24 cellular contexts compared by ENCODE assay signal in genomic region chr2:84631985-84632384, GRCh38.
DNase-seq lines count a peak whose midpoint lies in the region; ATAC-seq and TF ChIP-seq lines count a peak whose summit lies in the region.
"Had no signal": no experiment of that assay in that cellular context is flagged by ENCODE, and none has a peak within 500 bp of the region (broad histone marks: within the 10 kb centered on the region; RNA-seq: fewer than 3 reads in every experiment).

No MANE protein-coding gene starts in this region.

- H3K4me3 ChIP-seq in liver (ENCODE audit: low read depth in 1 of 3, low read length in 3 of 3): no peak overlapping the region
- H3K4me3 ChIP-seq: GM23338, HAP-1, K562 had no signal

- H3K9me3 ChIP-seq in T-helper 17 cell (ENCODE audit: control insufficient read depth, low read length, poor library complexity, severe bottlenecking) (no peaks in the 10 kb centered on the region), liver (ENCODE audit: control insufficient read depth in 4 of 4, low read length in 3 of 4) (no peaks in the 10 kb centered on the region)
- H3K9me3 ChIP-seq: HAP-1, SK-N-SH had no signal

- peak overlapping the region; percentile 17 for H3K4me3 Mint-ChIP-seq in activated naive CD8-positive, alpha-beta T cell treated with anti-CD3 and anti-CD28 coated beads, Interleukin-2, amount 10 ng/mL, durations not matched to agents 7 days and 5 days
- no peak overlapping the region for H3K4me3 Mint-ChIP-seq in activated naive CD8-positive, alpha-beta T cell treated with anti-CD3 and anti-CD28 coated beads for 36 hours
- H3K4me3 Mint-ChIP-seq in T-helper 17 cell (no peak overlapping the region), progenitor cell of endocrine pancreas (ENCODE audit: low read depth) (no peak overlapping the region)
- H3K4me3 Mint-ChIP-seq: CD4-positive, CD25-positive, alpha-beta regulatory T cell; GM23338; HFFc6 had no signal

- no peaks in the 10 kb centered on the region for H3K9me3 Mint-ChIP-seq in activated naive CD8-positive, alpha-beta T cell treated with anti-CD3 and anti-CD28 coated beads, Interleukin-2, amount 10 ng/mL, durations not matched to agents 7 days and 5 days
- H3K9me3 Mint-ChIP-seq in activated naive CD8-positive, alpha-beta T cell treated with anti-CD3 and anti-CD28 coated beads for 36 hours: no peaks in the 10 kb centered on the region
- no peaks in the 10 kb centered on the region for H3K9me3 Mint-ChIP-seq in progenitor cell of endocrine pancreas (ENCODE audit: low read depth)
- H3K9me3 Mint-ChIP-seq: CD4-positive, CD25-positive, alpha-beta regulatory T cell; GM23338; HFFc6 had no signal

- peaks cover 1% of the 10 kb centered on the region for H3K27me3 Mint-ChIP-seq in activated naive CD8-positive, alpha-beta T cell treated with anti-CD3 and anti-CD28 coated beads, Interleukin-2, amount 10 ng/mL, durations not matched to agents 7 days and 5 days
- no peaks in the 10 kb centered on the region for H3K27me3 Mint-ChIP-seq in activated naive CD8-positive, alpha-beta T cell treated with anti-CD3 and anti-CD28 coated beads for 36 hours
- no peaks in the 10 kb centered on the region for H3K27me3 Mint-ChIP-seq in T-helper 17 cell
- H3K27me3 Mint-ChIP-seq in progenitor cell of endocrine pancreas: no peaks in the 10 kb centered on the region
- H3K27me3 Mint-ChIP-seq: CD4-positive, CD25-positive, alpha-beta regulatory T cell had no signal

- peak overlapping the region; percentile 59 for H3K27ac Mint-ChIP-seq in activated naive CD8-positive, alpha-beta T cell treated with anti-CD3 and anti-CD28 coated beads, Interleukin-2, amount 10 ng/mL, durations not matched to agents 7 days and 5 days
- no peak overlapping the region for H3K27ac Mint-ChIP-seq in activated naive CD8-positive, alpha-beta T cell treated with anti-CD3 and anti-CD28 coated beads for 36 hours
- H3K27ac Mint-ChIP-seq in T-helper 17 cell (peak overlapping the region; percentile 74), progenitor cell of endocrine pancreas (peak overlapping the region; percentile 69)
- H3K27ac Mint-ChIP-seq: GM23338, HFFc6 had no signal

- H3K27me3 ChIP-seq in liver (ENCODE audit: control insufficient read depth in 4 of 4, insufficient read depth in 4 of 4, low read length in 3 of 4): no peaks in the 10 kb centered on the region

- peaks cover 24% of the 10 kb centered on the region for H3K4me1 Mint-ChIP-seq in activated naive CD8-positive, alpha-beta T cell treated with anti-CD3 and anti-CD28 coated beads, Interleukin-2, amount 10 ng/mL, durations not matched to agents 7 days and 5 days
- H3K4me1 Mint-ChIP-seq in activated naive CD8-positive, alpha-beta T cell treated with anti-CD3 and anti-CD28 coated beads for 36 hours: peaks cover 29% of the 10 kb centered on the region
- H3K4me1 Mint-ChIP-seq in T-helper 17 cell (peaks cover 34% of the 10 kb centered on the region), progenitor cell of endocrine pancreas (ENCODE audit: low read depth) (peaks cover 10% of the 10 kb centered on the region)
- H3K4me1 Mint-ChIP-seq: GM23338 had no signal

- no peaks in the 10 kb centered on the region for H3K36me3 Mint-ChIP-seq in activated naive CD8-positive, alpha-beta T cell treated with anti-CD3 and anti-CD28 coated beads, Interleukin-2, amount 10 ng/mL, durations not matched to agents 7 days and 5 days
- H3K36me3 Mint-ChIP-seq in activated naive CD8-positive, alpha-beta T cell treated with anti-CD3 and anti-CD28 coated beads for 36 hours: no peaks in the 10 kb centered on the region
- H3K36me3 Mint-ChIP-seq in T-helper 17 cell (ENCODE audit: low read depth): no peaks in the 10 kb centered on the region
- H3K36me3 Mint-ChIP-seq in progenitor cell of endocrine pancreas (ENCODE audit: insufficient read depth): no peaks in the 10 kb centered on the region

- POLR2A ChIA-PET in activated naive CD8-positive, alpha-beta T cell treated with anti-CD3 and anti-CD28 coated beads, Interleukin-2, amount 10 ng/mL, durations not matched to agents 7 days and 5 days (lab: Charles Lee): interaction anchor here (1.3 kb wide), 1 partner anchor 18 kb away, joined by 3 read pairs; no protein-coding TSS in a partner anchor

- peaks cover 2 to 12% (median 10%) of the 10 kb centered on the region in 4 donors for H3K4me1 ChIP-seq in liver (ENCODE audit: control insufficient read depth in 4 of 4, insufficient read depth in 4 of 4, low read length in 3 of 4)
- H3K4me1 ChIP-seq: HAP-1 had no signal

- 28% methylated on average over 5 of the region's 5 CpGs for WGBS in liver

- no peak overlapping the region for H3K27ac ChIP-seq in liver (ENCODE audit: low read depth in 1 of 2, low read length in 2 of 2)

- peak; percentile 56 to 70 for TF ChIP-seq RAD21 in liver (IDR thresholded peaks at IDR 0.05)

- H3K36me3 ChIP-seq in liver (ENCODE audit: control insufficient read depth in 4 of 4, insufficient read depth in 3 of 4, low read depth in 1 of 4, low read length in 3 of 4): no peaks in the 10 kb centered on the region
- H3K36me3 ChIP-seq: HAP-1 had no signal

- DNase-seq in activated naive CD8-positive, alpha-beta T cell treated with anti-CD3 and anti-CD28 coated beads, Interleukin-2, amount 10 ng/mL, durations not matched to agents 7 days and 5 days: no peak
- DNase-seq in activated naive CD8-positive, alpha-beta T cell treated with anti-CD3 and anti-CD28 coated beads for 36 hours: no peak
- DNase-seq in T-helper 17 cell (no peak), progenitor cell of endocrine pancreas (ENCODE audit: low spot score, unreplicated experiment) (no peak), NCI-H748 (lab: John Stamatoyannopoulos, UW; ENCODE audit: unreplicated experiment) (no peak)
- DNase-seq: CD4-positive, CD25-positive, alpha-beta regulatory T cell; DMS153; HFFc6; Kasumi-1; NCI-H1092 treated with DMSO at 0.1 percent for 48 hours; NCI-H1436; NCI-H187; NCI-H2081 treated with DMSO at 0.1 percent for 48 hours; NCI-H2171; NCI-H226; NCI-H524; NCI-H774; SK-N-SH had no signal

- TF ChIP-seq CTCF in liver (IDR thresholded peaks at IDR 0.05; ENCODE audit: low read depth, low read length, missing input control) (no peak), progenitor cell of endocrine pancreas (IDR thresholded peaks at IDR 0.05; ENCODE audit: unreplicated experiment) (no peak)

- H3K9ac ChIP-seq in liver (ENCODE audit: low read depth in 1 of 2, low read length in 2 of 2): no peak overlapping the region
- H3K9ac ChIP-seq: SK-N-SH had no signal

- no peak for ATAC-seq in activated naive CD8-positive, alpha-beta T cell treated with anti-CD3 and anti-CD28 coated beads, Interleukin-2, amount 10 ng/mL, durations not matched to agents 7 days and 5 days (ENCODE audit: low read depth)
- ATAC-seq in T-helper 17 cell (no peak), GM19455 (IDR thresholded peaks at IDR 0.05; ENCODE audit: unreplicated experiment) (no peak), GM21786 (IDR thresholded peaks at IDR 0.05; ENCODE audit: unreplicated experiment) (no peak)
- ATAC-seq: GM23338, K562 had no signal

TF ChIP-seq in liver, 16 proteins besides CTCF, POLR2A, EP300 and RAD21 (continues in another document):
- no peak for TF ChIP-seq GABPA (IDR thresholded peaks at IDR 0.05 in 1 of 2, conservative IDR thresholded peaks at IDR 0.05 in 1 of 2)
- TF ChIP-seq HNF4A (conservative IDR thresholded peaks at IDR 0.05): peak; percentile 79 to 80
- peak; percentile 71 for TF ChIP-seq SP1 (IDR thresholded peaks at IDR 0.05)
- TF ChIP-seq JUND (IDR thresholded peaks at IDR 0.05): peak in 1 of 2 donors; percentile 53
- TF ChIP-seq, protein P1, sequence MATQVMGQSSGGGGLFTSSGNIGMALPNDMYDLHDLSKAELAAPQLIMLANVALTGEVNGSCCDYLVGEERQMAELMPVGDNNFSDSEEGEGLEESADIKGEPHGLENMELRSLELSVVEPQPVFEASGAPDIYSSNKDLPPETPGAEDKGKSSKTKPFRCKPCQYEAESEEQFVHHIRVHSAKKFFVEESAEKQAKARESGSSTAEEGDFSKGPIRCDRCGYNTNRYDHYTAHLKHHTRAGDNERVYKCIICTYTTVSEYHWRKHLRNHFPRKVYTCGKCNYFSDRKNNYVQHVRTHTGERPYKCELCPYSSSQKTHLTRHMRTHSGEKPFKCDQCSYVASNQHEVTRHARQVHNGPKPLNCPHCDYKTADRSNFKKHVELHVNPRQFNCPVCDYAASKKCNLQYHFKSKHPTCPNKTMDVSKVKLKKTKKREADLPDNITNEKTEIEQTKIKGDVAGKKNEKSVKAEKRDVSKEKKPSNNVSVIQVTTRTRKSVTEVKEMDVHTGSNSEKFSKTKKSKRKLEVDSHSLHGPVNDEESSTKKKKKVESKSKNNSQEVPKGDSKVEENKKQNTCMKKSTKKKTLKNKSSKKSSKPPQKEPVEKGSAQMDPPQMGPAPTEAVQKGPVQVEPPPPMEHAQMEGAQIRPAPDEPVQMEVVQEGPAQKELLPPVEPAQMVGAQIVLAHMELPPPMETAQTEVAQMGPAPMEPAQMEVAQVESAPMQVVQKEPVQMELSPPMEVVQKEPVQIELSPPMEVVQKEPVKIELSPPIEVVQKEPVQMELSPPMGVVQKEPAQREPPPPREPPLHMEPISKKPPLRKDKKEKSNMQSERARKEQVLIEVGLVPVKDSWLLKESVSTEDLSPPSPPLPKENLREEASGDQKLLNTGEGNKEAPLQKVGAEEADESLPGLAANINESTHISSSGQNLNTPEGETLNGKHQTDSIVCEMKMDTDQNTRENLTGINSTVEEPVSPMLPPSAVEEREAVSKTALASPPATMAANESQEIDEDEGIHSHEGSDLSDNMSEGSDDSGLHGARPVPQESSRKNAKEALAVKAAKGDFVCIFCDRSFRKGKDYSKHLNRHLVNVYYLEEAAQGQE (IDR thresholded peaks at IDR 0.05): peak; percentile 38
- peak; percentile 31 for TF ChIP-seq FOXA2 (IDR thresholded peaks at IDR 0.05)
- TF ChIP-seq, protein P2, sequence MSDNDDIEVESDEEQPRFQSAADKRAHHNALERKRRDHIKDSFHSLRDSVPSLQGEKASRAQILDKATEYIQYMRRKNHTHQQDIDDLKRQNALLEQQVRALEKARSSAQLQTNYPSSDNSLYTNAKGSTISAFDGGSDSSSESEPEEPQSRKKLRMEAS (IDR thresholded peaks at IDR 0.05): peak; percentile 70
- no peak for TF ChIP-seq HNF4G (IDR thresholded peaks at IDR 0.05)
- TF ChIP-seq NR2F2 (IDR thresholded peaks at IDR 0.05): peak; percentile 15
- peak; percentile 12 for TF ChIP-seq FOXA1 (IDR thresholded peaks at IDR 0.05)
- peak; percentile 61 for TF ChIP-seq YY1 (IDR thresholded peaks at IDR 0.05)
